ENCODE assay signal across 34 cellular contexts in the genomic region with DNA sequence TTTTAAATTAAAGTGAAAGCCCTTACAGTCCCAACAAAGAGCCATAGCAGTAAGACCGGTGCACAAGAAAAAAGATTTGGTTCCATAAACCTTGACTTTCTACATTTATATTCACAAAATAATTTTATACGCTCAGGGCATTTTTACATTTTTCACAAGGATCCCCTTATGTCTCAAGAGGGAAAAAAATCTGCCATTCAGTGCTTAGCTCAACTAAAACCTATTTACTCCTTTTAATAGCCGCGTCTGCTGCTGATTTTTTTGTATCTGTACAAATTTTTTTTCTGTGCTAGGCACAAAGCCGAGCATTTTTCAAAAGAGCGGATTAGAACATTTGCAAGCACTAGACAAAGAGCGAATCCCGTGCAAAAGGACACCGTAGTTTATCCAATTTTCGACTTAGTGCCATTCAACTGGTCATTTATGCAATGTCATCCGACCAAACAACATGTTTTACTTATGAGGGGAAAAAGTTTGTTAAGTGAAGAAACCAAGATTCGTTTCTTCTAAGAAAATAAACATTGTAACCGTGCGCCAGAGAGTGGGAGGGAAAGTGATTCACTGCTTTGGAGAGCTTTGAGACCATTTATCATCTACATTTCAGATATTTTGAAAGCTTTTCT. TPM values are rescaled to one million over a fixed set of nuclear protein-coding genes. Genes with fewer than 3 reads are reported as not detected.
"Had no signal": no experiment of that assay in that cellular context is flagged by ENCODE, and none has a peak within 500 bp of the region (broad histone marks: within the 10 kb centered on the region; RNA-seq: fewer than 3 reads in every experiment).

No MANE protein-coding gene starts in this region.

- H3K4me1 ChIP-seq: adrenal gland, foreskin keratinocyte, heart right ventricle, left lung, lower lobe of right lung, right lobe of liver, upper lobe of right lung had no signal

- H3K36me3 ChIP-seq: adrenal gland, brain microvascular endothelial cell, heart right ventricle, left lung, lower lobe of right lung, neutrophil, right lobe of liver, upper lobe of right lung had no signal

- H3K4me3 ChIP-seq: adrenal gland, coronary artery, dorsolateral prefrontal cortex, heart right ventricle, left lung, lower lobe of right lung, mucosa of descending colon, right lobe of liver, skin epidermis, upper lobe of right lung had no signal

- DNase-seq: activated B cell treated with CpG ODN at 0.5 μM for 24 hours; activated CD4-positive, alpha-beta T cell treated with anti-CD3 and anti-CD28 coated beads for 36 hours; activated CD8-positive, alpha-beta memory T cell treated with anti-CD3 and anti-CD28 coated beads, Interleukin-2, amount 10 ng/mL, durations not matched to agents 7 days and 5 days; activated CD8-positive, alpha-beta T cell treated with anti-CD3 and anti-CD28 coated beads, Interleukin-2, amount 10 ng/mL, durations not matched to agents 7 days and 5 days; activated T-cell treated with anti-CD3 and anti-CD28 coated beads, Interleukin-2, amount 50 U/mL, for 48 hours; adrenal gland; brain microvascular endothelial cell; dorsolateral prefrontal cortex; effector memory CD8-positive, alpha-beta T cell; erythroblast; foreskin keratinocyte; heart right ventricle; left lung; lower lobe of right lung; mucosa of descending colon; right lobe of liver; stimulated activated CD4-positive, alpha-beta T cell treated with anti-CD3 and anti-CD28 coated beads, Interleukin-4, amount 100 ng/mL, for 24 hours; stimulated activated naive CD8-positive, alpha-beta T cell treated with anti-CD3 and anti-CD28 coated beads, Interleukin-15, amount 100 ng/mL, for 72 hours; substantia nigra; T-cell; upper lobe of right lung had no signal

- H3K9me3 ChIP-seq: adrenal gland, heart right ventricle, left lung, lower lobe of right lung, mucosa of descending colon, neutrophil, right lobe of liver, upper lobe of right lung had no signal

- H3K27ac ChIP-seq: adrenal gland, brain microvascular endothelial cell, coronary artery, dorsolateral prefrontal cortex, foreskin keratinocyte, heart right ventricle, left lung, lower lobe of right lung, neutrophil, right lobe of liver, skin epidermis, upper lobe of right lung had no signal

RNA-seq across cellular contexts. Expression of gene TFAP2D, which starts 3.7 kb away (rescaled TPM):
- total RNA-seq: activated B cell treated with CpG ODN at 0.5 μM for 24 hours; activated CD4-positive, alpha-beta T cell treated with anti-CD3 and anti-CD28 coated beads for 36 hours; activated CD8-positive, alpha-beta memory T cell treated with anti-CD3 and anti-CD28 coated beads, Interleukin-2, amount 10 ng/mL, durations not matched to agents 7 days and 5 days; activated CD8-positive, alpha-beta T cell treated with anti-CD3 and anti-CD28 coated beads, Interleukin-2, amount 10 ng/mL, durations not matched to agents 7 days and 5 days; activated T-helper 2 cell treated with anti-CD3 and anti-CD28 coated beads, Interferon-gamma antibody, Interleukin-2, Interleukin-4, amounts not matched to agents 10 μg/mL and 5 μg/mL and 100 μg/mL, durations not matched to agents 14 hours and 24 hours and 36 hours; adrenal gland; astrocyte; cardiac septum; cerebellum; foreskin keratinocyte; heart right ventricle; left lung; lower lobe of right lung; mesenteric fat pad; mucosa of descending colon; myocyte; natural killer cell treated with Interleukin-12 subunit alpha and Interleukin-12 subunit beta and Interleukin-15 and Interleukin-18, amount 100 ng/mL, for 72 hours; osteocyte; posterior vena cava; right lobe of liver; T-cell; T-helper 2 cell treated with Interferon-gamma antibody and Interleukin-4, amounts not matched to agents 100 ng/mL and 5 ng/mL, for 36 hours; upper lobe of right lung had no signal
- polyA plus RNA-seq: adrenal gland, foreskin keratinocyte, heart right ventricle had no signal
